ENCODE assay signal across 15 cellular contexts in the genomic region with DNA sequence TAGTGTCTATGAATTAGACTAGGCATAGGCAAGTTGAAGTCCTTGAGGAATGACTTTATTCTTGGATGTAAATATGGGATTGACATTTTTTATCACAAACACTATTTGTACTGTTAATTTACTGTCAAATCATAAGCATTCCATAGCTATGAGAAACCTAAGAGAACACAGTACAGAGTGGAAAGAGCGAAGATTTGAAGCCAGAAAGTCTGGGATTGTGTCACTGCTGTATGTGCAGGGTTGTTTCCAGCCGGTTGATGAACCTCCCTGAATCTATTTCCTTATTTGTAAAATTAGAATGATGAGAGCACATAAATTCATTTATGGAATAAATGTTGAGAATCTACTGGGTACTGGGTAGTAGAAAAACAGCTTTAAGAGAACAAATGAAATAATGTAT. TPM values are rescaled to one million over a fixed set of nuclear protein-coding genes. Genes with fewer than 3 reads are reported as not detected.
A peak's percentile ranks its signal among the peaks of the same experiment; 100 is the strongest.
DNase-seq lines count a peak whose midpoint lies in the region; TF ChIP-seq lines count a peak whose summit lies in the region.
"Had no signal": no experiment of that assay in that cellular context is flagged by ENCODE, and none has a peak within 500 bp of the region (broad histone marks: within the 10 kb centered on the region; RNA-seq: fewer than 3 reads in every experiment).

No MANE protein-coding gene starts in this region.

- intact Hi-C loops in OCI-LY7 (cut with micrococcal nuclease; ENCODE audit: unreplicated experiment) = loop anchor here (5.0 kb wide), 1 partner anchor 145 kb away; no protein-coding TSS in a partner anchor

- peak overlapping the region; percentile 16 for H3K4me2 ChIP-seq in OCI-LY7 (ENCODE audit: low read length)

- no peaks in the 10 kb centered on the region for H3K9me3 ChIP-seq in OCI-LY7 (ENCODE audit: low read length)

- H3K36me3 Mint-ChIP-seq in activated T-cell treated with anti-CD3 and anti-CD28 coated beads, Interleukin-2, amount 50 U/mL, for 24 hours (ENCODE audit: low read depth) = peaks cover 13% of the 10 kb centered on the region
- H3K36me3 Mint-ChIP-seq in osteocyte (ENCODE audit: unreplicated experiment) = peaks cover 4% of the 10 kb centered on the region
- no peaks in the 10 kb centered on the region for H3K36me3 Mint-ChIP-seq in mesothelial cell of epicardium
- H3K36me3 Mint-ChIP-seq: brain had no signal

- POLR2A ChIA-PET in OCI-LY7 (lab: Charles Lee) = interaction anchor here (0.7 to 1.4 kb wide), 3 partner anchors 16 to 62 kb away, joined by 3 to 5 read pairs (median 4); no protein-coding TSS in a partner anchor

- BruUV-seq in OCI-LY7 (replicated peaks; lab: Mats Ljungman, UMichigan) = no TSS peak

- H3K4me3 ChIP-seq in OCI-LY7 (ENCODE audit: low read depth, low read length, poor library complexity, severe bottlenecking) = no peak overlapping the region
- no peak overlapping the region for H3K4me3 ChIP-seq in cardiac fibroblast (replicated peaks in 1 of 2; ENCODE audit: low read depth in 2 of 2, low read length in 2 of 2)
- H3K4me3 ChIP-seq: K562 had no signal

- H3K4me3 Mint-ChIP-seq in activated T-cell treated with anti-CD3 and anti-CD28 coated beads, Interleukin-2, amount 50 U/mL, for 24 hours = peak overlapping the region; percentile 15
- H3K4me3 Mint-ChIP-seq in osteocyte (ENCODE audit: unreplicated experiment) = peak overlapping the region; percentile 26
- no peak overlapping the region for H3K4me3 Mint-ChIP-seq in mesothelial cell of epicardium

- H3K36me3 ChIP-seq in OCI-LY7 (ENCODE audit: insufficient read depth, low read length) = no peaks in the 10 kb centered on the region

- CTCF ChIA-PET in OCI-LY7 (lab: Charles Lee; ENCODE audit: unreplicated experiment) = no interaction called here

- H3K4me1 ChIP-seq in OCI-LY7 (ENCODE audit: insufficient read depth, low read length, poor library complexity, severe bottlenecking) = peaks cover 48% of the 10 kb centered on the region

- H2AFZ ChIP-seq in OCI-LY7 (ENCODE audit: low read length) = no peak overlapping the region

- peaks cover 62% of the 10 kb centered on the region for H3K4me1 Mint-ChIP-seq in activated T-cell treated with anti-CD3 and anti-CD28 coated beads, Interleukin-2, amount 50 U/mL, for 24 hours (ENCODE audit: low read depth)
- H3K4me1 Mint-ChIP-seq in osteocyte (ENCODE audit: unreplicated experiment) (peaks cover 61% of the 10 kb centered on the region), mesothelial cell of epicardium (peaks cover 30% of the 10 kb centered on the region)

- DNase-seq in activated T-cell treated with anti-CD3 and anti-CD28 coated beads, Interleukin-2, amount 50 U/mL, for 24 hours = no peak
- no peak for DNase-seq in activated T-cell treated with anti-CD3 and anti-CD28 coated beads, Interleukin-2, amount 50 U/mL, for 48 hours
- DNase-seq in OCI-LY7 (ENCODE audit: low spot score) (no peak), cardiac fibroblast (ENCODE audit: low read depth in 2 of 2) (peak; percentile 42 to 56), osteocyte (ENCODE audit: extremely low spot score, unreplicated experiment) (no peak), GF-D8 (lab: John Stamatoyannopoulos, UW) (no peak), dermis blood vessel endothelial cell (no peak), mesothelial cell of epicardium (ENCODE audit: low spot score in 2 of 2, unreplicated experiment in 2 of 2) (no peak)
- DNase-seq: head of caudate nucleus, left cardiac atrium, NCI-H1694 treated with DMSO at 0.1 percent for 48 hours, NCI-H510A, T-helper 9 cell had no signal

- H4K20me1 ChIP-seq in OCI-LY7 (ENCODE audit: insufficient read depth, low read length) = no peaks in the 10 kb centered on the region; the same call in 1 of the 2 replicates

- H3K9me2 ChIP-seq in OCI-LY7 (ENCODE audit: insufficient read depth, low read length) = no peaks in the 10 kb centered on the region

- peak overlapping the region; percentile 63 for H3K27ac Mint-ChIP-seq in activated T-cell treated with anti-CD3 and anti-CD28 coated beads, Interleukin-2, amount 50 U/mL, for 24 hours
- peak overlapping the region; percentile 99 for H3K27ac Mint-ChIP-seq in osteocyte (ENCODE audit: unreplicated experiment)
- no peak overlapping the region for H3K27ac Mint-ChIP-seq in mesothelial cell of epicardium
- H3K27ac Mint-ChIP-seq: brain had no signal

- H3K27me3 Mint-ChIP-seq in activated T-cell treated with anti-CD3 and anti-CD28 coated beads, Interleukin-2, amount 50 U/mL, for 24 hours = no peaks in the 10 kb centered on the region
- H3K27me3 Mint-ChIP-seq in osteocyte (ENCODE audit: unreplicated experiment) = no peaks in the 10 kb centered on the region
- no peaks in the 10 kb centered on the region for H3K27me3 Mint-ChIP-seq in mesothelial cell of epicardium (ENCODE audit: low read depth)

- no peak overlapping the region for H3K27ac ChIP-seq in OCI-LY7 (ENCODE audit: low read depth, low read length, poor library complexity, severe bottlenecking)

- TF ChIP-seq CTCF in OCI-LY7 (conservative IDR thresholded peaks at IDR 0.05; ENCODE audit: low read length) = no peak
- no peak for TF ChIP-seq CTCF in cardiac fibroblast (IDR thresholded peaks at IDR 0.05; ENCODE audit: low read depth, low read length)
- TF ChIP-seq CTCF in osteocyte (IDR thresholded peaks at IDR 0.05) = no peak
- TF ChIP-seq CTCF in mesothelial cell of epicardium (IDR thresholded peaks at IDR 0.05; ENCODE audit: unreplicated experiment) = no peak

- H3K9me3 Mint-ChIP-seq in activated T-cell treated with anti-CD3 and anti-CD28 coated beads, Interleukin-2, amount 50 U/mL, for 24 hours = no peaks in the 10 kb centered on the region
- H3K9me3 Mint-ChIP-seq in osteocyte (ENCODE audit: unreplicated experiment) (no peaks in the 10 kb centered on the region), mesothelial cell of epicardium (no peaks in the 10 kb centered on the region)
- H3K9me3 Mint-ChIP-seq: brain had no signal

- peaks cover 41% of the 10 kb centered on the region for H3K79me2 ChIP-seq in OCI-LY7 (ENCODE audit: insufficient read depth, low read depth, low read length)

RNA-seq across cellular contexts. Expression of gene KLHL5, which starts 14.3 kb away (rescaled TPM):
- total RNA-seq in OCI-LY7 (2014; rRNA removed; shearing (Covaris generic)) = 34.4 and 47.5 TPM in 2 replicates
- total RNA-seq in OCI-LY7 (2022) (59.8 and 69.8 TPM in 2 replicates), osteocyte (128 and 145 TPM in 2 replicates), dermis blood vessel endothelial cell (119 and 131 TPM in 2 replicates), mesothelial cell of epicardium (27.9 to 34.7 TPM (median 30.5 TPM) in 3 replicates)

RNA-seq across cellular contexts. Expression of gene TMEM156, which starts 15.5 kb away (rescaled TPM):
- 25.0 and 29.0 TPM in 2 replicates for total RNA-seq in OCI-LY7 (2014; rRNA removed; shearing (Covaris generic))
- total RNA-seq in OCI-LY7 (2022) (29.4 and 35.7 TPM in 2 replicates), osteocyte (not detected in 2 replicates), dermis blood vessel endothelial cell (0.34 and 0.74 TPM in 2 replicates), mesothelial cell of epicardium (not detected in 3 replicates)

Comparison
In these comparisons a context has a peak if more than half of its experiments do, and no peak if none do; other contexts are left out.
1. DNase-seq: peak in cardiac fibroblast (2 of 2); none in activated T-cell treated with anti-CD3 and anti-CD28 coated beads, Interleukin-2, amount 50 U/mL, for 24 hours (single experiment), activated T-cell treated with anti-CD3 and anti-CD28 coated beads, Interleukin-2, amount 50 U/mL, for 48 hours (0 of 2), OCI-LY7 (single experiment), osteocyte (single experiment), GF-D8 (single experiment), dermis blood vessel endothelial cell (single experiment) and mesothelial cell of epicardium (0 of 2).
2. RNA of gene TMEM156, which starts 15.5 kb away (total RNA-seq): 25.0 to 35.7 TPM in OCI-LY7; 0.34 to 0.74 TPM in dermis blood vessel endothelial cell, not detected in osteocyte and not detected in mesothelial cell of epicardium; every median in the first group is over 10 times any median in the second.